Comparison of ENCODE assay signal across 8 cellular contexts in genomic region chr4:151760713-151761661, GRCh38. TPM values are rescaled to one million over a fixed set of nuclear protein-coding genes. Genes with fewer than 3 reads are reported as not detected.
A peak's percentile ranks its signal among the peaks of the same experiment; 100 is the strongest.
DNase-seq lines count a peak whose midpoint lies in the region; ATAC-seq and TF ChIP-seq lines count a peak whose summit lies in the region.

A gene with protein sequence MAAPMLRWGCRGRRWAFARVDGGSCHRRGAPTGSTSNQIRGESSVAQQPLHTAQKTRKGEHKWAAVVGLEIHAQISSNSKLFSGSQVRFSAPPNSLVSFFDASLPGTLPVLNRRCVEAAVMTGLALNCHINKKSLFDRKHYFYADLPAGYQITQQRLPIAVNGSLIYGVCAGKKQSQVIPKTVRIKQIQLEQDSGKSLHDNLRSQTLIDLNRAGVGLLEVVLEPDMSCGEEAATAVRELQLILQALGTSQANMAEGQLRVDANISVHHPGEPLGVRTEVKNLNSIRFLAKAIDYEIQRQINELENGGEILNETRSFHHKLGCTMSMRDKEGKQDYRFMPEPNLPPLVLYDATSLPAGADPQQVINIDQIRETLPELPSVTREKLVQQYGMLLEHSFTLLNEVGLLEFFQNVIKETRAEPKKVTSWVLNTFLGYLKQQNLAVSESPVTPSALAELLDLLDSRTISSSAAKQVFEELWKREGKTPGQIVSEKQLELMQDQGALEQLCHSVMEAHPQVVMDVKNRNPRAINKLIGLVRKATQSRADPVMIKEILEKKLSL (minus strand): TSS chr4:151761007. CDS start chr4:151760982, 25 bp downstream.

- peak within 1 kb of the TSS; percentile 99 for H3K4me3 Mint-ChIP-seq in T-helper 1 cell treated with Interleukin-12 subunit alpha and Interleukin-12 subunit beta and Interleukin-4 antibody, amounts not matched to agents 30 μg/mL and 1 μg/mL, for 36 hours
- H3K4me3 Mint-ChIP-seq in progenitor cell of endocrine pancreas (ENCODE audit: low read depth) = peak within 1 kb of the TSS; percentile 94

- H3K36me3 Mint-ChIP-seq in T-helper 1 cell treated with Interleukin-12 subunit alpha and Interleukin-12 subunit beta and Interleukin-4 antibody, amounts not matched to agents 30 μg/mL and 1 μg/mL, for 36 hours (ENCODE audit: low read depth) = peaks cover 3% of the 10 kb centered on the region
- peaks cover 1% of the 10 kb centered on the region for H3K36me3 Mint-ChIP-seq in progenitor cell of endocrine pancreas (ENCODE audit: insufficient read depth)

- TF ChIP-seq POLR2A in GM15510 (IDR thresholded peaks at IDR 0.05; ENCODE audit: borderline replicate concordance, extremely low read depth, insufficient read length) = peak; percentile 59

- H3K27ac ChIP-seq in left ventricle myocardium inferior (replicated peaks) = peak within 1 kb of the TSS; percentile 77

- DNase-seq in NCI-H1694 (lab: John Stamatoyannopoulos, UW) (peak; percentile 95), amniotic stem cell (lab: John Stamatoyannopoulos, UW) (peak; percentile 94), left ventricle myocardium inferior (peak; percentile 91), progenitor cell of endocrine pancreas (ENCODE audit: low spot score, unreplicated experiment) (peak; percentile 82), ureter (ENCODE audit: low spot score) (peak; percentile 95)

- H3K36me3 ChIP-seq in left ventricle myocardium inferior = peaks cover 25% of the 10 kb centered on the region

- H3K4me3 ChIP-seq in left ventricle myocardium inferior = peak within 1 kb of the TSS; percentile 86

- H3K9me3 Mint-ChIP-seq in T-helper 1 cell treated with Interleukin-12 subunit alpha and Interleukin-12 subunit beta and Interleukin-4 antibody, amounts not matched to agents 30 μg/mL and 1 μg/mL, for 36 hours = peaks cover 5% of the 10 kb centered on the region
- H3K9me3 Mint-ChIP-seq in progenitor cell of endocrine pancreas (ENCODE audit: low read depth) = no peaks in the 10 kb centered on the region

- H3K27me3 ChIP-seq in left ventricle myocardium inferior (ENCODE audit: low read depth) = no peaks in the 10 kb centered on the region

- ATAC-seq in HG02885 (IDR thresholded peaks at IDR 0.05; ENCODE audit: poor library complexity, unreplicated experiment) = peak; percentile 100

- peaks cover 27% of the 10 kb centered on the region for H3K4me1 ChIP-seq in left ventricle myocardium inferior

- H3K27me3 Mint-ChIP-seq in T-helper 1 cell treated with Interleukin-12 subunit alpha and Interleukin-12 subunit beta and Interleukin-4 antibody, amounts not matched to agents 30 μg/mL and 1 μg/mL, for 36 hours (ENCODE audit: low read depth) = peaks cover 4% of the 10 kb centered on the region
- peaks cover 26% of the 10 kb centered on the region for H3K27me3 Mint-ChIP-seq in progenitor cell of endocrine pancreas

- H3K4me1 Mint-ChIP-seq in T-helper 1 cell treated with Interleukin-12 subunit alpha and Interleukin-12 subunit beta and Interleukin-4 antibody, amounts not matched to agents 30 μg/mL and 1 μg/mL, for 36 hours (ENCODE audit: low read depth) = peaks cover 17% of the 10 kb centered on the region
- H3K4me1 Mint-ChIP-seq in progenitor cell of endocrine pancreas (ENCODE audit: low read depth) = peaks cover 6% of the 10 kb centered on the region

- H3K9me3 ChIP-seq in left ventricle myocardium inferior (replicated peaks) = no peaks in the 10 kb centered on the region

- H3K27ac Mint-ChIP-seq in T-helper 1 cell treated with Interleukin-12 subunit alpha and Interleukin-12 subunit beta and Interleukin-4 antibody, amounts not matched to agents 30 μg/mL and 1 μg/mL, for 36 hours = peak within 1 kb of the TSS; percentile 96
- H3K27ac Mint-ChIP-seq in progenitor cell of endocrine pancreas = peak within 1 kb of the TSS; percentile 99

- intact Hi-C loops in left ventricle myocardium inferior (cut with micrococcal nuclease) = no loop called here

- TF ChIP-seq CTCF in left ventricle myocardium inferior (IDR thresholded peaks at IDR 0.05; ENCODE audit: borderline replicate concordance) (peak; percentile 70), progenitor cell of endocrine pancreas (IDR thresholded peaks at IDR 0.05; ENCODE audit: unreplicated experiment) (peak; percentile 65)

RNA-seq across cellular contexts. Expression of the gene that starts here (rescaled TPM):
- total RNA-seq in left ventricle myocardium inferior = 102 TPM
- total RNA-seq in progenitor cell of endocrine pancreas = 15.7 and 20.3 TPM in 2 replicates
- 17.5 TPM for total RNA-seq in ureter

Comparison
In these comparisons a context has a peak if more than half of its experiments do, and no peak if none do; other contexts are left out.
1. Peak in every context shown above with its lines: DNase-seq, ATAC-seq, H3K4me3 ChIP-seq and H3K27ac ChIP-seq.